1 cellular context compared by ENCODE assay signal in genomic region chr1:155017946-155018316, GRCh38.
TF ChIP-seq lines count a peak whose summit lies in the region.

No MANE protein-coding gene starts in this region.

TF ChIP-seq in WTC11, 78 proteins besides CTCF, POLR2A, EP300 and RAD21 (continued from another document):
- no peak for TF ChIP-seq ZNF425 (CRISPR knock-in tag; conservative IDR thresholded peaks at IDR 0.05)
- no peak for TF ChIP-seq GTF2I (CRISPR knock-in tag; conservative IDR thresholded peaks at IDR 0.05)
- TF ChIP-seq ELF4 (CRISPR knock-in tag; IDR thresholded peaks at IDR 0.05; ENCODE audit: low read depth): no peak
- TF ChIP-seq ZNF423 (CRISPR knock-in tag; IDR thresholded peaks at IDR 0.05): no peak
- no peak for TF ChIP-seq GRHL2 (CRISPR knock-in tag; IDR thresholded peaks at IDR 0.05; ENCODE audit: insufficient replicate concordance, severe bottlenecking)
TF ChIP-seq in WTC11: peak in this region for 0.
